Comparison of ENCODE assay signal across 25 cellular contexts in genomic region chr5:114238771-114239313, GRCh38.
A peak's percentile ranks its signal among the peaks of the same experiment; 100 is the strongest.
DNase-seq lines count a peak whose midpoint lies in the region; ATAC-seq, FAIRE-seq and TF ChIP-seq lines count a peak whose summit lies in the region.
"Had no signal": no experiment of that assay in that cellular context is flagged by ENCODE, and none has a peak within 500 bp of the region (broad histone marks: within the 10 kb centered on the region; RNA-seq: fewer than 3 reads in every experiment).

No MANE protein-coding gene starts in this region.

- H3K14ac ChIP-seq in mesenchymal stem cell (ENCODE audit: low read length in 2 of 2), result no peak overlapping the region

- H3K27ac ChIP-seq in astrocyte (ENCODE audit: low read depth, low read length), result no peak overlapping the region
- H3K27ac ChIP-seq in mesenchymal stem cell (ENCODE audit: low read length, poor library complexity, severe bottlenecking), result no peak overlapping the region
- H3K27ac ChIP-seq in neural progenitor cell, result no peak overlapping the region
- H3K27ac ChIP-seq in upper lobe of right lung, result no peak overlapping the region
- H3K27ac ChIP-seq: BLaER1, Peyer's patch, SK-N-MC had no signal

- no peak overlapping the region for H3K18ac ChIP-seq in mesenchymal stem cell (ENCODE audit: low read depth in 1 of 2, low read length in 2 of 2)

- ATAC-seq in upper lobe of right lung (no peak), T-cell (replicated peaks in 1 of 4) (no peak), GM21447 (IDR thresholded peaks at IDR 0.05; ENCODE audit: unreplicated experiment) (no peak)
- ATAC-seq: Right ventricle myocardium inferior had no signal

- H3K27ac Mint-ChIP-seq in HFFc6, result peak overlapping the region; percentile 88
- no peak overlapping the region for H3K27ac Mint-ChIP-seq in astrocyte (ENCODE audit: unreplicated experiment)
- no peak overlapping the region for H3K27ac Mint-ChIP-seq in neural progenitor cell
- H3K27ac Mint-ChIP-seq in T-cell, result no peak overlapping the region
- H3K27ac Mint-ChIP-seq: CD4-positive, alpha-beta memory T cell; IgD-negative memory B cell had no signal

- FAIRE-seq in astrocyte (lab: Jason Lieb, UNC), result no peak
- FAIRE-seq: H54, HTR-8/SVneo had no signal

- H3K36me3 ChIP-seq in astrocyte (ENCODE audit: insufficient read depth, low read length), result no peaks in the 10 kb centered on the region
- H3K36me3 ChIP-seq in mesenchymal stem cell (ENCODE audit: control insufficient read depth in 1 of 2, insufficient read depth in 2 of 2, low read depth in 1 of 2, low read length in 2 of 2), result no peaks in the 10 kb centered on the region
- H3K36me3 ChIP-seq in neural progenitor cell, result no peaks in the 10 kb centered on the region
- H3K36me3 ChIP-seq in upper lobe of right lung, result no peaks in the 10 kb centered on the region
- H3K36me3 ChIP-seq: BLaER1, MG63, Peyer's patch had no signal

- no peak overlapping the region for H2BK120ac ChIP-seq in mesenchymal stem cell (ENCODE audit: low read depth, low read length)

- H3K23ac ChIP-seq in mesenchymal stem cell (ENCODE audit: low read length in 2 of 2), result no peak overlapping the region

- H3K9me3 Mint-ChIP-seq in HFFc6 (peaks cover 16% of the 10 kb centered on the region), astrocyte (ENCODE audit: unreplicated experiment) (no peaks in the 10 kb centered on the region), neural progenitor cell (peaks cover 2% of the 10 kb centered on the region), T-cell (peaks cover 0 to 7% (median 3%) of the 10 kb centered on the region in 3 donors)

- H3K4ac ChIP-seq in mesenchymal stem cell (ENCODE audit: low read depth in 1 of 2, low read length in 2 of 2), result no peak overlapping the region

- H3K9ac ChIP-seq in astrocyte (ENCODE audit: low read length) (no peak overlapping the region), mesenchymal stem cell (ENCODE audit: low read length) (no peak overlapping the region), neural progenitor cell (no peak overlapping the region)
- H3K9ac ChIP-seq: BLaER1 had no signal

- H4K20me1 ChIP-seq in astrocyte (ENCODE audit: insufficient read depth, low read length), result no peaks in the 10 kb centered on the region
- H4K20me1 ChIP-seq in neural progenitor cell (ENCODE audit: low read depth), result no peaks in the 10 kb centered on the region
- H4K20me1 ChIP-seq: BLaER1 had no signal

- H3F3A ChIP-seq in neural progenitor cell (ENCODE audit: low read depth), result no peaks in the 10 kb centered on the region

- no peak overlapping the region for H2BK12ac ChIP-seq in mesenchymal stem cell (ENCODE audit: low read length in 2 of 2)

- H2AK5ac ChIP-seq in mesenchymal stem cell (ENCODE audit: low read length, severe bottlenecking), result no peak overlapping the region

- TF ChIP-seq CTCF in AG10803 (conservative IDR thresholded peaks at IDR 0.05; ENCODE audit: low read length) (no peak), HFFc6 (IDR thresholded peaks at IDR 0.05) (no peak), astrocyte (IDR thresholded peaks at IDR 0.05; ENCODE audit: insufficient read depth, low read depth, low read length) (no peak), neural progenitor cell (IDR thresholded peaks at IDR 0.05) (no peak), upper lobe of right lung (IDR thresholded peaks at IDR 0.05) (no peak)

- H3K9me3 ChIP-seq in astrocyte (ENCODE audit: insufficient read depth, low read depth, low read length) (peaks cover 2% of the 10 kb centered on the region), mesenchymal stem cell (ENCODE audit: control insufficient read depth, low read length) (no peaks in the 10 kb centered on the region), neural progenitor cell (ENCODE audit: low read depth) (no peaks in the 10 kb centered on the region), upper lobe of right lung (no peaks in the 10 kb centered on the region)
- H3K9me3 ChIP-seq: BLaER1, MG63, Peyer's patch had no signal

- no peaks in the 10 kb centered on the region for H3K27me3 ChIP-seq in astrocyte (ENCODE audit: insufficient read depth, low read length)
- no peaks in the 10 kb centered on the region for H3K27me3 ChIP-seq in mesenchymal stem cell (ENCODE audit: control insufficient read depth in 1 of 2, insufficient read depth in 1 of 2, low read length in 2 of 2)
- H3K27me3 ChIP-seq in neural progenitor cell, result no peaks in the 10 kb centered on the region
- no peaks in the 10 kb centered on the region for H3K27me3 ChIP-seq in upper lobe of right lung
- H3K27me3 ChIP-seq: BLaER1, MG63, Peyer's patch had no signal

- no peak overlapping the region for H4K8ac ChIP-seq in mesenchymal stem cell (ENCODE audit: low read length)

- H3K4me2 ChIP-seq in astrocyte (ENCODE audit: low read length) (peak overlapping the region; percentile 0), mesenchymal stem cell (ENCODE audit: low read length, poor library complexity, severe bottlenecking) (no peak overlapping the region), neural progenitor cell (no peak overlapping the region)
- H3K4me2 ChIP-seq: BLaER1 had no signal

- H3K4me3 Mint-ChIP-seq in HFFc6 (peak overlapping the region; percentile 82), astrocyte (ENCODE audit: unreplicated experiment) (no peak overlapping the region), neural progenitor cell (no peak overlapping the region), T-cell (no peak overlapping the region)
- H3K4me3 Mint-ChIP-seq: CD4-positive, alpha-beta memory T cell; IgD-negative memory B cell had no signal

- H3K36me3 Mint-ChIP-seq in HFFc6 (ENCODE audit: low read depth), result peaks cover 42% of the 10 kb centered on the region; the same call in 1 of the 2 replicates
- H3K36me3 Mint-ChIP-seq in astrocyte (ENCODE audit: low read depth, unreplicated experiment), result no peaks in the 10 kb centered on the region
- no peaks in the 10 kb centered on the region for H3K36me3 Mint-ChIP-seq in neural progenitor cell
- no peaks in the 10 kb centered on the region for H3K36me3 Mint-ChIP-seq in T-cell
- H3K36me3 Mint-ChIP-seq: CD4-positive, alpha-beta memory T cell; IgD-negative memory B cell had no signal

- intact Hi-C loops in upper lobe of right lung (cut with DNase I), result no loop called here

- POLR2A ChIA-PET in T-cell (lab: Charles Lee), result no interaction called here

- H3K4me3 ChIP-seq in AG10803 (ENCODE audit: low read length), result no peak overlapping the region
- no peak overlapping the region for H3K4me3 ChIP-seq in astrocyte (ENCODE audit: insufficient read depth, low read depth, low read length)
- H3K4me3 ChIP-seq in mesenchymal stem cell (ENCODE audit: insufficient read depth in 1 of 2, low read depth in 1 of 2, low read length in 2 of 2), result no peak overlapping the region
- no peak overlapping the region for H3K4me3 ChIP-seq in neural progenitor cell
- no peak overlapping the region for H3K4me3 ChIP-seq in upper lobe of right lung
- H3K4me3 ChIP-seq: BLaER1, MG63, Peyer's patch, SK-N-MC had no signal

- no peaks in the 10 kb centered on the region for H3K79me1 ChIP-seq in mesenchymal stem cell (replicated peaks; ENCODE audit: low read length, poor library complexity, severe bottlenecking)

- H3K4me1 Mint-ChIP-seq in HFFc6 (ENCODE audit: low read depth) (peaks cover 81% of the 10 kb centered on the region), astrocyte (ENCODE audit: low read depth, unreplicated experiment) (peaks cover 7% of the 10 kb centered on the region), neural progenitor cell (no peaks in the 10 kb centered on the region), T-cell (no peaks in the 10 kb centered on the region)
- H3K4me1 Mint-ChIP-seq: CD4-positive, alpha-beta memory T cell; IgD-negative memory B cell had no signal

- no peak overlapping the region for H2AFZ ChIP-seq in astrocyte (ENCODE audit: low read depth, low read length)
- H2AFZ ChIP-seq in mesenchymal stem cell (ENCODE audit: low read depth, low read length), result no peak overlapping the region
- H2AFZ ChIP-seq in neural progenitor cell (replicated peaks), result no peak overlapping the region

- H4K91ac ChIP-seq in mesenchymal stem cell (ENCODE audit: low read length), result no peak overlapping the region

- DNase-seq in AG10803 (ENCODE audit: low read depth) (peak; percentile 15), HFFc6 (peak; percentile 67), astrocyte (ENCODE audit: low read depth) (peak; percentile 53), mesenchymal stem cell (peak; percentile 60), neural progenitor cell (ENCODE audit: low spot score) (no peak), upper lobe of right lung (no peak), T-cell (no peak)
- DNase-seq: 8988T; Calu3; CD4-positive, alpha-beta memory T cell; Karpas-422; MG63; NCI-H1092; NCI-H2081; NCI-H2171 treated with DMSO at 0.1 percent for 48 hours; NCI-H446 treated with DMSO at 0.1 percent for 48 hours; NCI-H69; Peyer's patch had no signal

- H3K27me3 Mint-ChIP-seq in HFFc6 (ENCODE audit: insufficient read depth) (no peaks in the 10 kb centered on the region; the same call in 1 of the 2 replicates), astrocyte (ENCODE audit: low read depth, unreplicated experiment) (no peaks in the 10 kb centered on the region), neural progenitor cell (ENCODE audit: insufficient read depth, low read depth) (no peaks in the 10 kb centered on the region), T-cell (no peaks in the 10 kb centered on the region)
- H3K27me3 Mint-ChIP-seq: CD4-positive, alpha-beta memory T cell; IgD-negative memory B cell had no signal

- H3K79me2 ChIP-seq in astrocyte (ENCODE audit: insufficient read depth, low read length) (no peaks in the 10 kb centered on the region), neural progenitor cell (ENCODE audit: low read depth) (no peaks in the 10 kb centered on the region)

- no peaks in the 10 kb centered on the region for H3K4me1 ChIP-seq in astrocyte (ENCODE audit: insufficient read depth, low read length)
- H3K4me1 ChIP-seq in mesenchymal stem cell (ENCODE audit: control insufficient read depth, insufficient read depth, low read depth, low read length), result no peaks in the 10 kb centered on the region
- no peaks in the 10 kb centered on the region for H3K4me1 ChIP-seq in neural progenitor cell
- H3K4me1 ChIP-seq in upper lobe of right lung, result no peaks in the 10 kb centered on the region
- H3K4me1 ChIP-seq: Peyer's patch had no signal

- H2BK15ac ChIP-seq in mesenchymal stem cell (ENCODE audit: low read depth, poor library complexity, severe bottlenecking), result no peak overlapping the region

- CTCF ChIA-PET in T-cell (lab: Charles Lee), result no interaction called here

- no peak overlapping the region for H2BK5ac ChIP-seq in mesenchymal stem cell (ENCODE audit: low read depth, low read length, poor library complexity, severe bottlenecking)

Comparison
In these comparisons a context has a peak if more than half of its experiments do, and no peak if none do; other contexts are left out.
1. DNase-seq: peak in AG10803 (single experiment), HFFc6 (single experiment), astrocyte (single experiment) and mesenchymal stem cell (single experiment); none in neural progenitor cell (single experiment), upper lobe of right lung (single experiment) and T-cell (0 of 34).